ENCODE assay signal across 10 cellular contexts in genomic region chr3:15982667-15983145, GRCh38.
DNase-seq lines count a peak whose midpoint lies in the region; ATAC-seq and TF ChIP-seq lines count a peak whose summit lies in the region.
"Had no signal": no experiment of that assay in that cellular context is flagged by ENCODE, and none has a peak within 500 bp of the region (broad histone marks: within the 10 kb centered on the region; RNA-seq: fewer than 3 reads in every experiment).

No MANE protein-coding gene starts in this region.

- no peaks in the 10 kb centered on the region for H3K36me3 Mint-ChIP-seq in activated naive CD4-positive, alpha-beta T cell treated with anti-CD3 and anti-CD28 coated beads, Interleukin-2, amount 10 ng/mL, durations not matched to agents 7 days and 5 days

- no TSS peak for BruUV-seq in HCT116 (replicated peaks; lab: Mats Ljungman, UMichigan)

- no peaks in the 10 kb centered on the region for H4K20me1 ChIP-seq in HCT116 (ENCODE audit: insufficient read depth)

- no peaks in the 10 kb centered on the region for H3K36me3 ChIP-seq in HCT116 (ENCODE audit: control insufficient read depth in 1 of 2, insufficient read depth in 2 of 2, low read length in 2 of 2)

- intact Hi-C loops in HCT116 (cut with micrococcal nuclease) (no loop called here), head of caudate nucleus (cut with DNase I) (no loop called here)

- H3K9ac ChIP-seq in HCT116 (ENCODE audit: low read length), result no peak overlapping the region

- H3K4me3 ChIP-seq in HCT116 (replicated peaks in 1 of 2; ENCODE audit: low read depth in 1 of 2, low read length in 2 of 2) (no peak overlapping the region), skin epidermis (no peak overlapping the region)

- DNase-seq in HCT116 (ENCODE audit: low read depth, low spot score) (peak; percentile 10), T1000 (lab: John Stamatoyannopoulos, UW) (peak; percentile 88), head of caudate nucleus (peak; percentile 45 to 88 (median 68))
- no peak for DNase-seq in activated naive CD4-positive, alpha-beta T cell treated with anti-CD3 and anti-CD28 coated beads, Interleukin-2, amount 10 ng/mL, durations not matched to agents 7 days and 5 days
- no peak for DNase-seq in activated CD4-positive, alpha-beta T cell treated with anti-CD3 and anti-CD28 coated beads for 1 hour
- DNase-seq: activated T-cell treated with anti-CD3 and anti-CD28 coated beads for 4 hours; stimulated activated naive CD4-positive, alpha-beta T cell had no signal

- no peak for TF ChIP-seq POLR2A in HCT116 (IDR thresholded peaks at IDR 0.05; ENCODE audit: borderline replicate concordance, extremely low read depth, insufficient read depth, insufficient read length)

- no peaks in the 10 kb centered on the region for H3K9me2 ChIP-seq in HCT116 (ENCODE audit: insufficient read depth)

- H3K4me1 ChIP-seq in HCT116 (ENCODE audit: control insufficient read depth in 1 of 2, insufficient read depth in 2 of 2, low read length in 2 of 2), result peaks cover 0 to 11% of the 10 kb centered on the region in 2 experiments; a peak in 2 of 4 replicates

- no peaks in the 10 kb centered on the region for H3K79me2 ChIP-seq in HCT116 (ENCODE audit: insufficient read depth, low read length)

- H2AFZ ChIP-seq in HCT116 (ENCODE audit: low read depth, low read length, poor library complexity, severe bottlenecking), result peak overlapping the region; percentile 71

- H3K27me3 ChIP-seq in HCT116 (ENCODE audit: insufficient read depth, low read length), result no peaks in the 10 kb centered on the region

- H3K27me3 Mint-ChIP-seq in activated naive CD4-positive, alpha-beta T cell treated with anti-CD3 and anti-CD28 coated beads, Interleukin-2, amount 10 ng/mL, durations not matched to agents 7 days and 5 days, result peaks cover 2% of the 10 kb centered on the region

- POLR2A ChIA-PET in HCT116 (lab: Charles Lee), result no interaction called here

- no peak overlapping the region for H3K27ac ChIP-seq in HCT116 (ENCODE audit: low read depth, low read length)
- peak overlapping the region in 17 of 21 experiments; percentile 16 to 84 (median 59) for H3K27ac ChIP-seq in skin epidermis

- RAD21 ChIA-PET in HCT116 (lab: Charles Lee; ENCODE audit: low non-redundant PET in 1 of 2, low total read pairs in 2 of 2, uncharacterized antibody in 2 of 2, unreplicated experiment in 2 of 2), result no interaction called here

- H3K4me3 Mint-ChIP-seq in activated naive CD4-positive, alpha-beta T cell treated with anti-CD3 and anti-CD28 coated beads, Interleukin-2, amount 10 ng/mL, durations not matched to agents 7 days and 5 days, result no peak overlapping the region

- CTCF ChIA-PET in HCT116 (lab: Charles Lee), result no interaction called here
- CTCF ChIA-PET in activated naive CD4-positive, alpha-beta T cell treated with anti-CD3 and anti-CD28 coated beads, Interleukin-2, amount 10 ng/mL, durations not matched to agents 7 days and 5 days (lab: Charles Lee), result no interaction called here

- H3K4me2 ChIP-seq in HCT116 (ENCODE audit: low read length), result peak overlapping the region; percentile 22

- H3K4me1 Mint-ChIP-seq in activated naive CD4-positive, alpha-beta T cell treated with anti-CD3 and anti-CD28 coated beads, Interleukin-2, amount 10 ng/mL, durations not matched to agents 7 days and 5 days, result no peaks in the 10 kb centered on the region

- H3K9me3 ChIP-seq in HCT116 (ENCODE audit: control insufficient read depth in 1 of 2, insufficient read depth in 1 of 2, low read depth in 1 of 2, low read length in 2 of 2), result no peaks in the 10 kb centered on the region

- no peak for TF ChIP-seq CTCF in HCT116 (IDR thresholded peaks at IDR 0.05 in 2 of 3, conservative IDR thresholded peaks at IDR 0.05 in 1 of 3; ENCODE audit: borderline replicate concordance in 1 of 3, insufficient read depth in 1 of 3, low read depth in 2 of 3, low read length in 2 of 3)

- no peak for TF ChIP-seq RAD21 in HCT116 (IDR thresholded peaks at IDR 0.05; ENCODE audit: low read depth)

- H3K9me3 Mint-ChIP-seq in activated naive CD4-positive, alpha-beta T cell treated with anti-CD3 and anti-CD28 coated beads, Interleukin-2, amount 10 ng/mL, durations not matched to agents 7 days and 5 days, result no peaks in the 10 kb centered on the region

- ATAC-seq in HCT116 (peak; percentile 65), HG03439 (IDR thresholded peaks at IDR 0.05; ENCODE audit: unreplicated experiment) (no peak), GM18870 (IDR thresholded peaks at IDR 0.05; ENCODE audit: unreplicated experiment) (no peak)

- H3K27ac Mint-ChIP-seq in activated naive CD4-positive, alpha-beta T cell treated with anti-CD3 and anti-CD28 coated beads, Interleukin-2, amount 10 ng/mL, durations not matched to agents 7 days and 5 days, result no peak overlapping the region

TF ChIP-seq in HCT116, 20 proteins besides CTCF, POLR2A, EP300 and RAD21:
- no peak for TF ChIP-seq ZFX (IDR thresholded peaks at IDR 0.05)
- no peak for TF ChIP-seq FOSL1 (IDR thresholded peaks at IDR 0.05; ENCODE audit: low read depth)
- TF ChIP-seq CEBPB (IDR thresholded peaks at IDR 0.05; ENCODE audit: low read depth), result no peak
- no peak for TF ChIP-seq SRF (IDR thresholded peaks at IDR 0.05; ENCODE audit: low read depth)
- TF ChIP-seq ZBTB33 (IDR thresholded peaks at IDR 0.05; ENCODE audit: extremely low read depth, insufficient replicate concordance, low read length), result no peak
- TF ChIP-seq MAX (IDR thresholded peaks at IDR 0.05), result no peak

Comparison
In these comparisons a context has a peak if more than half of its experiments do, and no peak if none do; other contexts are left out.
1. DNase-seq: peak in HCT116 (single experiment), T1000 (single experiment) and head of caudate nucleus (42 of 42); none in activated naive CD4-positive, alpha-beta T cell treated with anti-CD3 and anti-CD28 coated beads, Interleukin-2, amount 10 ng/mL, durations not matched to agents 7 days and 5 days (single experiment) and activated CD4-positive, alpha-beta T cell treated with anti-CD3 and anti-CD28 coated beads for 1 hour (single experiment).